In genomic region chr18:9612215-9612830, GRCh38 we compare ENCODE assay signal across 8 cellular contexts. TPM values are rescaled to one million over a fixed set of nuclear protein-coding genes. Genes with fewer than 3 reads are reported as not detected.
A peak's percentile ranks its signal among the peaks of the same experiment; 100 is the strongest.
DNase-seq lines count a peak whose midpoint lies in the region; ATAC-seq, FAIRE-seq and TF ChIP-seq lines count a peak whose summit lies in the region.

No MANE protein-coding gene starts in this region.

- peaks cover 11 to 46% of the 10 kb centered on the region in 2 donors for H3K4me1 ChIP-seq in adrenal gland (replicated peaks in 1 of 2)
- H3K4me1 ChIP-seq in right cardiac atrium (ENCODE audit: control insufficient read depth, insufficient read depth, low read length), result peaks cover 5% of the 10 kb centered on the region
- H3K4me1 ChIP-seq in sigmoid colon, result peaks cover 0 to 62% (median 46%) of the 10 kb centered on the region in 4 donors

- H3K27ac ChIP-seq in adrenal gland, result peak overlapping the region in 1 of 5 donors; percentile 6
- H3K27ac ChIP-seq in right cardiac atrium (ENCODE audit: low read length), result no peak overlapping the region
- H3K27ac ChIP-seq in sigmoid colon, result peak overlapping the region; percentile 96 to 99 (median 98)

- WGBS in adrenal gland, 4 donors, result 57 to 66% (median 60%) methylated on average over 3 of the region's 3 CpGs
- WGBS in right cardiac atrium, result 65% methylated on average over 3 of the region's 3 CpGs
- WGBS in sigmoid colon, 2 donors, result 59 to 79% methylated on average over 3 of the region's 3 CpGs

- no peaks in the 10 kb centered on the region for H3K27me3 Mint-ChIP-seq in CD14-positive monocyte (ENCODE audit: low read depth in 3 of 3)

- peaks cover 15 to 27% of the 10 kb centered on the region in 2 donors for H3K36me3 Mint-ChIP-seq in CD14-positive monocyte

- intact Hi-C loops in CD14-positive monocyte (cut with micrococcal nuclease) (loop anchor here (10.0 kb wide), 5 partner anchors 92 to 912 kb away; partner anchors contain the start of genes RAB31 (in 2 of the 2) and NAPG (in 1 of the 2)), adrenal gland (cut with DNase I) (loop anchor here in 1 of 2 donors (10.0 kb wide), 1 partner anchor 152 kb away; no protein-coding TSS in a partner anchor), right cardiac atrium (cut with DNase I) (loop anchor here in 1 of 4 donors (10.0 kb wide), 1 partner anchor 352 kb away; no protein-coding TSS in a partner anchor), sigmoid colon (cut with DNase I) (loop anchor here (2.0 to 10.0 kb wide), 4 partner anchors 38 to 912 kb away; partner anchors contain the start of genes NAPG and VAPA)

- peak overlapping the region in 1 of 2 donors; percentile 96 for H3K4me3 Mint-ChIP-seq in CD14-positive monocyte

- peak; percentile 49 to 65 for ATAC-seq in right cardiac atrium
- no peak for ATAC-seq in HG02763 (IDR thresholded peaks at IDR 0.05; ENCODE audit: unreplicated experiment)

- no peak for TF ChIP-seq POLR2A in adrenal gland (IDR thresholded peaks at IDR 0.05)
- no peak for TF ChIP-seq POLR2A in sigmoid colon (IDR thresholded peaks at IDR 0.05)

- H3K27me3 ChIP-seq in adrenal gland, result no peaks in the 10 kb centered on the region
- H3K27me3 ChIP-seq in right cardiac atrium (ENCODE audit: control insufficient read depth, insufficient read depth), result no peaks in the 10 kb centered on the region
- no peaks in the 10 kb centered on the region for H3K27me3 ChIP-seq in sigmoid colon

- no peak for TF ChIP-seq EP300 in sigmoid colon (IDR thresholded peaks at IDR 0.05)

- H3K9me3 ChIP-seq in adrenal gland (replicated peaks in 1 of 3) (no peaks in the 10 kb centered on the region), right cardiac atrium (ENCODE audit: control insufficient read depth, low read length) (no peaks in the 10 kb centered on the region), sigmoid colon (no peaks in the 10 kb centered on the region)

- H3K4me1 Mint-ChIP-seq in CD14-positive monocyte, result peaks cover 50% of the 10 kb centered on the region

- no peaks in the 10 kb centered on the region for H3K9me3 Mint-ChIP-seq in CD14-positive monocyte

- peak; percentile 67 for TF ChIP-seq CTCF in CD14-positive monocyte (IDR thresholded peaks at IDR 0.05)
- peak; percentile 39 to 61 (median 60) for TF ChIP-seq CTCF in adrenal gland (IDR thresholded peaks at IDR 0.05)
- TF ChIP-seq CTCF in sigmoid colon (IDR thresholded peaks at IDR 0.05), result peak in 3 of 4 experiments; percentile 42 to 52 (median 51)

- peak overlapping the region in 1 of 7 donors; percentile 37 for H3K27ac Mint-ChIP-seq in CD14-positive monocyte

- peak; percentile 64 for FAIRE-seq in GM19239 (lab: Jason Lieb, UNC)

- H3K4me3 ChIP-seq in adrenal gland (peak overlapping the region in 1 of 4 donors; percentile 95), right cardiac atrium (ENCODE audit: low read length) (peak overlapping the region; percentile 99), sigmoid colon (peak overlapping the region in 2 of 4 donors; percentile 93 to 98)

- DNase-seq in CD14-positive monocyte (ENCODE audit: low spot score) (no peak), GM19239 (ENCODE audit: insufficient read length, low spot score) (peak; percentile 28), LHCN-M2 (ENCODE audit: low read depth) (peak; percentile 47), RPMI7951 (ENCODE audit: low read depth) (peak; percentile 50), adrenal gland (peak; percentile 27 to 70 (median 43)), right cardiac atrium (no peak), sigmoid colon (no peak)

- no peaks in the 10 kb centered on the region for H3K36me3 ChIP-seq in adrenal gland (replicated peaks in 1 of 2)
- H3K36me3 ChIP-seq in sigmoid colon, result no peaks in the 10 kb centered on the region

RNA-seq across cellular contexts. Expression of gene PPP4R1, which starts 2.0 kb away (rescaled TPM):
- polyA plus RNA-seq in CD14-positive monocyte (10 to 100 TPM; 22.0 to 24.6 TPM), adrenal gland (10 to 100 TPM; 25.7 to 56.4 (median 36.1) TPM), right cardiac atrium (18.8 TPM), sigmoid colon (10 to 100 TPM; 29.4 to 33.6 (median 33.3) TPM)
- total RNA-seq in LHCN-M2 (2014; rRNA removed) (107 and 109 TPM in 2 replicates), adrenal gland (100 to 1,000 TPM in 1 of 8 donors, 10 to 100 TPM in 7; 22.8 to 104 (median 66.2) TPM), right cardiac atrium (10 to 100 TPM; 56.9 to 95.8 (median 65.3) TPM), sigmoid colon (100 to 1,000 TPM; 126 to 163 (median 153) TPM)
- polyA plus RNA-seq in LHCN-M2 (2012), result 46.8 TPM
- 54.5 and 61.0 TPM in 2 replicates for total RNA-seq in RPMI7951 (2014; rRNA removed; shearing (Covaris generic))

Comparison
In these comparisons a context has a peak if more than half of its experiments do, and no peak if none do; other contexts are left out.
1. DNase-seq: peak in GM19239 (single experiment), LHCN-M2 (single experiment), RPMI7951 (single experiment) and adrenal gland (7 of 7); none in CD14-positive monocyte (single experiment), right cardiac atrium (0 of 3) and sigmoid colon (single experiment).
2. Peak in every context shown above with its lines, with median percentiles within 50 percentile points of each other: CTCF ChIP-seq.